Comparison of ENCODE assay signal across 11 cellular contexts in the genomic region with DNA sequence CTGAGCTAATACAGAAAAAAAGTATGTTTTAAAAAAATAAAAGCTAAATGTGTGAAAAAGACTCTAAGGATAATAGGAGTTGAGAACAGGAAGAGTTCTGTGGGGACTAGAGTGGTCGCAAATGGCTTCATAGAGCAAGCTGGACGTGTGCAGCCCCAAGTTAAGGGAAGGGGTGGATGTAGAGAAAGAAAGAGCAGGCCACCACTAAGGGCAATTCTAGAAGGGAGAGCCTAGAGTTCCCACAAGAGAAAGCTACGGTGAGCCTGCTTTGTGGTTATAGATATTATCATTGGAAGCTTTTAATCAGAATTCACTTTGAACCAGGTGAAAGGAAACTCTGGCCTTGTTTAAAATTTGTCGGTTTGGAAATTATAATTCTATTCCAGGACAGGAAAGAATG.
A peak's percentile ranks its signal among the peaks of the same experiment; 100 is the strongest.
DNase-seq lines count a peak whose midpoint lies in the region; ATAC-seq and TF ChIP-seq lines count a peak whose summit lies in the region.
"Had no signal": no experiment of that assay in that cellular context is flagged by ENCODE, and none has a peak within 500 bp of the region (broad histone marks: within the 10 kb centered on the region; RNA-seq: fewer than 3 reads in every experiment).

No MANE protein-coding gene starts in this region.

- no peak overlapping the region for H4K91ac ChIP-seq in H9 (ENCODE audit: insufficient read length, low read depth, low read length)

- H3K4me1 ChIP-seq in H9 (ENCODE audit: insufficient read depth, low read length), result peaks cover 9% of the 10 kb centered on the region; the same call in 1 of the 2 replicates
- H3K4me1 ChIP-seq in mesodermal cell (ENCODE audit: control insufficient read depth, insufficient read depth, low read length, poor library complexity, severe bottlenecking), result peaks cover 73% of the 10 kb centered on the region
- peaks cover 6% of the 10 kb centered on the region for H3K4me1 ChIP-seq in prostate gland (replicated peaks)

- H3K4me1 Mint-ChIP-seq in H9, result peaks cover 58 to 62% of the 10 kb centered on the region in 2 experiments
- H3K4me1 Mint-ChIP-seq in activated CD8-positive, alpha-beta T cell treated with anti-CD3 and anti-CD28 coated beads, Interleukin-2, amount 10 ng/mL, durations not matched to agents 7 days and 5 days (ENCODE audit: low read depth), result peaks cover 77% of the 10 kb centered on the region

- H3K79me2 ChIP-seq in H9 (ENCODE audit: insufficient read depth, low read length), result no peaks in the 10 kb centered on the region

- H3K18ac ChIP-seq in H9 (ENCODE audit: insufficient read length, low read depth, low read length), result no peak overlapping the region

- intact Hi-C loops in prostate gland (cut with DNase I), result no loop called here

- H2BK5ac ChIP-seq in H9 (ENCODE audit: insufficient read length, low read length), result no peak overlapping the region

- no peak overlapping the region for H2BK15ac ChIP-seq in H9 (ENCODE audit: low read depth, low read length)

- H2BK12ac ChIP-seq in H9 (ENCODE audit: insufficient read length, low read depth, low read length), result no peak overlapping the region

- peak; percentile 28 for ATAC-seq in activated CD8-positive, alpha-beta T cell treated with anti-CD3 and anti-CD28 coated beads, Interleukin-2, amount 10 ng/mL, durations not matched to agents 7 days and 5 days
- ATAC-seq: HCT116 had no signal

- H3K9ac ChIP-seq in H9 (ENCODE audit: extremely low read depth, insufficient read length, low read length), result no peak overlapping the region

- H3K23me2 ChIP-seq in H9 (ENCODE audit: insufficient read length, low read depth, low read length, poor library complexity, severe bottlenecking), result no peaks in the 10 kb centered on the region

- TF ChIP-seq CTCF in 22Rv1 (IDR thresholded peaks at IDR 0.05), result no peak
- no peak for TF ChIP-seq CTCF in H9 (conservative IDR thresholded peaks at IDR 0.05)
- TF ChIP-seq CTCF in RWPE1 (conservative IDR thresholded peaks at IDR 0.05; ENCODE audit: low read depth), result no peak
- no peak for TF ChIP-seq CTCF in prostate gland (IDR thresholded peaks at IDR 0.05)

- H3K4me3 ChIP-seq in mesodermal cell (ENCODE audit: extremely low read depth, insufficient read depth, low read length, poor library complexity, severe bottlenecking), result no peak overlapping the region
- H3K4me3 ChIP-seq in prostate gland, result no peak overlapping the region

- no peak overlapping the region for H3T11ph ChIP-seq in H9 (ENCODE audit: low read length)

- no peak overlapping the region for H2AFZ ChIP-seq in H9 (ENCODE audit: low read length)

- no peak overlapping the region for H2BK20ac ChIP-seq in H9 (ENCODE audit: low read depth, low read length, poor library complexity, severe bottlenecking)

- POLR2A ChIA-PET in activated CD8-positive, alpha-beta T cell treated with anti-CD3 and anti-CD28 coated beads, Interleukin-2, amount 10 ng/mL, durations not matched to agents 7 days and 5 days (lab: Charles Lee), result interaction anchor here (1.0 to 2.6 kb wide), 15 partner anchors 10 to 103 kb away, joined by 3 to 24 read pairs (median 5); a partner anchor contains a TSS
- POLR2A ChIA-PET in RWPE1 (lab: Yijun Ruan, JAX; ENCODE audit: low non-redundant PET), result no interaction called here

- no peaks in the 10 kb centered on the region for H3K36me3 ChIP-seq in mesodermal cell (ENCODE audit: control insufficient read depth, insufficient read depth, low read length)
- H3K36me3 ChIP-seq in prostate gland, result no peaks in the 10 kb centered on the region

- no peak overlapping the region for H2AK5ac ChIP-seq in H9 (ENCODE audit: insufficient read length, low read length)

- H3K27ac ChIP-seq in 22Rv1 (peak overlapping the region; percentile 87), H9 (ENCODE audit: insufficient read length, low read depth, low read length) (no peak overlapping the region), mesodermal cell (ENCODE audit: low read depth, low read length, severe bottlenecking) (peak overlapping the region; percentile 82), RWPE1 (no peak overlapping the region), prostate gland (no peak overlapping the region)

- no peak overlapping the region for H3K4me2 ChIP-seq in H9 (ENCODE audit: insufficient read depth, insufficient read length, low read length)

- WGBS in H9 (ENCODE audit: extremely low coverage, insufficient read length, low lambda C conversion rate), result no CpG with 5 or more reads among the region's 4 CpGs
- 94 to 96% methylated on average over 4 of the region's 4 CpGs for WGBS in mesodermal cell (ENCODE audit: insufficient coverage in 2 of 2), 2 experiments
- 73% methylated on average over 4 of the region's 4 CpGs for WGBS in prostate gland

- CTCF ChIA-PET in activated CD8-positive, alpha-beta T cell treated with anti-CD3 and anti-CD28 coated beads, Interleukin-2, amount 10 ng/mL, durations not matched to agents 7 days and 5 days (lab: Charles Lee), result interaction anchor here (0.6 to 5.5 kb wide), 19 partner anchors 9 to 183 kb away, joined by 3 to 28 read pairs (median 3); no protein-coding TSS in a partner anchor
- CTCF ChIA-PET in RWPE1 (lab: Yijun Ruan, JAX), result no interaction called here

- no peaks in the 10 kb centered on the region for H3K9me3 Mint-ChIP-seq in H9
- no peaks in the 10 kb centered on the region for H3K9me3 Mint-ChIP-seq in activated CD8-positive, alpha-beta T cell treated with anti-CD3 and anti-CD28 coated beads, Interleukin-2, amount 10 ng/mL, durations not matched to agents 7 days and 5 days (ENCODE audit: insufficient read depth)

- no peak overlapping the region for H4K8ac ChIP-seq in H9 (replicated peaks; ENCODE audit: insufficient read length, low read depth, low read length)

- H3K27ac Mint-ChIP-seq in H9, result peak overlapping the region in 2 of 3 experiments; percentile 22 to 41; a peak in 3 of 7 replicates
- H3K27ac Mint-ChIP-seq in activated CD8-positive, alpha-beta T cell treated with anti-CD3 and anti-CD28 coated beads, Interleukin-2, amount 10 ng/mL, durations not matched to agents 7 days and 5 days, result peak overlapping the region; percentile 93

- no peaks in the 10 kb centered on the region for H3K79me1 ChIP-seq in H9 (ENCODE audit: insufficient read depth, low read depth, low read length, poor library complexity, severe bottlenecking)

- H3K4me3 Mint-ChIP-seq in H9, result no peak overlapping the region
- H3K4me3 Mint-ChIP-seq in activated CD8-positive, alpha-beta T cell treated with anti-CD3 and anti-CD28 coated beads, Interleukin-2, amount 10 ng/mL, durations not matched to agents 7 days and 5 days, result peak overlapping the region; percentile 71

- H3K4ac ChIP-seq in H9 (ENCODE audit: low read depth, low read length), result no peak overlapping the region

- H3K9me3 ChIP-seq in H9 (ENCODE audit: control insufficient read depth, low read depth, low read length), result no peaks in the 10 kb centered on the region
- no peaks in the 10 kb centered on the region for H3K9me3 ChIP-seq in mesodermal cell (ENCODE audit: control insufficient read depth, low read length)
- no peaks in the 10 kb centered on the region for H3K9me3 ChIP-seq in prostate gland

- H3K27me3 ChIP-seq in H9 (ENCODE audit: insufficient read depth, low read length) (no peaks in the 10 kb centered on the region), prostate gland (replicated peaks; ENCODE audit: insufficient read depth) (no peaks in the 10 kb centered on the region)

- H4K20me1 ChIP-seq in H9 (ENCODE audit: control insufficient read depth, insufficient read depth, insufficient read length), result no peaks in the 10 kb centered on the region

- H3K56ac ChIP-seq in H9 (ENCODE audit: insufficient read length, low read depth, low read length), result no peak overlapping the region

- no peak overlapping the region for H2BK120ac ChIP-seq in H9 (ENCODE audit: low read depth, low read length, poor library complexity, severe bottlenecking)

- H3K27me3 Mint-ChIP-seq in H9 (ENCODE audit: low read depth), result no peaks in the 10 kb centered on the region
- no peaks in the 10 kb centered on the region for H3K27me3 Mint-ChIP-seq in activated CD8-positive, alpha-beta T cell treated with anti-CD3 and anti-CD28 coated beads, Interleukin-2, amount 10 ng/mL, durations not matched to agents 7 days and 5 days (ENCODE audit: low read depth)

- no peak for TF ChIP-seq POLR2A in prostate gland (IDR thresholded peaks at IDR 0.05)

- no peak overlapping the region for H3K23ac ChIP-seq in H9 (ENCODE audit: insufficient read length, low read depth, low read length)

- H3K14ac ChIP-seq in H9 (ENCODE audit: insufficient read depth, low read length), result no peak overlapping the region

- no peak for DNase-seq in H9
- no peak for DNase-seq in activated CD8-positive, alpha-beta T cell treated with anti-CD3 and anti-CD28 coated beads, Interleukin-2, amount 10 ng/mL, durations not matched to agents 7 days and 5 days
- DNase-seq in RWPE1 (ENCODE audit: low spot score), result no peak
- no peak for DNase-seq in prostate gland (ENCODE audit: low spot score)
- no peak for DNase-seq in stimulated activated naive CD4-positive, alpha-beta T cell treated with Interleukin-2 at 50 U/mL for 16 hours (lab: John Stamatoyannopoulos, UW)
- no peak for DNase-seq in NCI-H2081 (lab: John Stamatoyannopoulos, UW)
- DNase-seq: COR-L47, NCI-H82 had no signal

- H4K5ac ChIP-seq in H9 (ENCODE audit: insufficient read length, low read depth, low read length), result no peak overlapping the region

- no peaks in the 10 kb centered on the region for H3K36me3 Mint-ChIP-seq in H9 (ENCODE audit: insufficient read depth in 1 of 3, low read depth in 3 of 3)
- peaks cover 4% of the 10 kb centered on the region for H3K36me3 Mint-ChIP-seq in activated CD8-positive, alpha-beta T cell treated with anti-CD3 and anti-CD28 coated beads, Interleukin-2, amount 10 ng/mL, durations not matched to agents 7 days and 5 days (ENCODE audit: low read depth)

Comparison
In these comparisons a context has a peak if more than half of its experiments do, and no peak if none do; other contexts are left out.
1. H3K27ac ChIP-seq: peak in 22Rv1 (single experiment) and mesodermal cell (single experiment); none in H9 (single experiment), RWPE1 (single experiment) and prostate gland (0 of 2).